Comparison of ENCODE assay signal across 10 cellular contexts in genomic region chr9:91500509-91501011, GRCh38.
DNase-seq lines count a peak whose midpoint lies in the region; ATAC-seq, FAIRE-seq and TF ChIP-seq lines count a peak whose summit lies in the region.
"Had no signal": no experiment of that assay in that cellular context is flagged by ENCODE, and none has a peak within 500 bp of the region (broad histone marks: within the 10 kb centered on the region; RNA-seq: fewer than 3 reads in every experiment).

No MANE protein-coding gene starts in this region.

- POLR2A ChIA-PET in K562 (lab: Yijun Ruan, JAX): interaction anchor here (1.5 kb wide), 1 partner anchor 12 kb away, joined by 6 read pairs; no protein-coding TSS in a partner anchor

- no peaks in the 10 kb centered on the region for H3K9me1 ChIP-seq in K562 (ENCODE audit: control insufficient read depth, insufficient read depth, low read length)

- BruUV-seq in K562 (replicated peaks; lab: Mats Ljungman, UMichigan): no TSS peak

- no peak overlapping the region for H3K4me3 ChIP-seq in K562
- H3K4me3 ChIP-seq in skeletal muscle cell (ENCODE audit: low read depth, low read length): no peak overlapping the region
- H3K4me3 ChIP-seq in upper lobe of right lung: no peak overlapping the region

- intact Hi-C loops in K562 (cut with micrococcal nuclease): no loop called here
- intact Hi-C loops in upper lobe of right lung (cut with DNase I): no loop called here

- TF ChIP-seq CTCF in K562 (IDR thresholded peaks at IDR 0.05 in 2 of 3, conservative IDR thresholded peaks at IDR 0.05 in 1 of 3; ENCODE audit: insufficient read depth in 2 of 3, low read depth in 1 of 3, low read length in 3 of 3) (no peak), upper lobe of right lung (IDR thresholded peaks at IDR 0.05) (no peak)

- no peaks in the 10 kb centered on the region for H3K36me3 ChIP-seq in K562 (ENCODE audit: control insufficient read depth, insufficient read depth, low read length)
- no peaks in the 10 kb centered on the region for H3K36me3 ChIP-seq in upper lobe of right lung

- no peaks in the 10 kb centered on the region for H4K20me1 ChIP-seq in K562 (replicated peaks; ENCODE audit: control insufficient read depth, insufficient read depth, low read length)

- CTCF ChIA-PET in K562 (lab: Yijun Ruan, JAX; ENCODE audit: low intra/inter-chr PET ratio): no interaction called here

- H3K79me2 ChIP-seq in K562 (ENCODE audit: control insufficient read depth, insufficient read depth, low read length): no peaks in the 10 kb centered on the region

- H3K9ac ChIP-seq in K562 (ENCODE audit: insufficient read depth in 1 of 2, low read depth in 2 of 2, low read length in 2 of 2): no peak overlapping the region

- TF ChIP-seq EP300 in K562 (IDR thresholded peaks at IDR 0.05; ENCODE audit: low read length): peak; percentile 50

- H3K4me1 ChIP-seq in K562 (replicated peaks in 1 of 2; ENCODE audit: control insufficient read depth in 2 of 2, insufficient read depth in 2 of 2, low read length in 2 of 2) (peaks cover 4 to 11% of the 10 kb centered on the region in 2 experiments; a peak in 3 of 5 replicates), upper lobe of right lung (no peaks in the 10 kb centered on the region)

- FAIRE-seq in K562 (lab: Jason Lieb, UNC): peak; percentile 81

- TF ChIP-seq RAD21 in K562 (CRISPR knock-in tag; conservative IDR thresholded peaks at IDR 0.05 in 1 of 2, IDR thresholded peaks at IDR 0.05 in 1 of 2): no peak

- ATAC-seq in HG03565 (IDR thresholded peaks at IDR 0.05; ENCODE audit: unreplicated experiment) (peak; percentile 57), K562 (peak; percentile 91), upper lobe of right lung (no peak), HG03045 (IDR thresholded peaks at IDR 0.05; ENCODE audit: unreplicated experiment) (no peak)

- H3K27me3 ChIP-seq in K562 (ENCODE audit: control insufficient read depth in 2 of 2, insufficient read depth in 2 of 2, low read length in 2 of 2) (peaks cover 2 to 11% of the 10 kb centered on the region in 2 experiments), upper lobe of right lung (no peaks in the 10 kb centered on the region)

- DNase-seq in activated T-cell treated with anti-CD3 and anti-CD28 coated beads, Interleukin-2, amount 50 U/mL, for 48 hours: peak; percentile 27 to 33
- no peak for DNase-seq in activated T-cell treated with anti-CD3 and anti-CD28 coated beads, Interleukin-2, amount 50 U/mL, for 1 hour
- DNase-seq in K562 (ENCODE audit: extremely low read depth in 1 of 4, low spot score in 3 of 4) (peak; percentile 40 to 66 (median 54)), skeletal muscle cell (ENCODE audit: low read depth) (peak; percentile 25), 8988T (no peak), upper lobe of right lung (no peak)
- DNase-seq: activated B cell treated with CpG ODN at 0.5 μM for 24 hours had no signal

- TF ChIP-seq POLR2A in K562 (conservative IDR thresholded peaks at IDR 0.05): no peak

- H3K9me3 ChIP-seq in K562 (replicated peaks; ENCODE audit: control insufficient read depth, insufficient read depth, low read depth, low read length) (no peaks in the 10 kb centered on the region), upper lobe of right lung (no peaks in the 10 kb centered on the region)

- peak overlapping the region; percentile 37; the same call in 1 of the 2 replicates for H3K4me2 ChIP-seq in K562 (ENCODE audit: insufficient read depth, low read length)

- peak overlapping the region; percentile 50; the same call in 1 of the 2 replicates for H2AFZ ChIP-seq in K562 (ENCODE audit: low read depth, low read length)

- H3K27ac ChIP-seq in K562 (ENCODE audit: extremely low read depth, low read depth, low read length): peak overlapping the region; percentile 47; the same call in 1 of the 3 replicates
- no peak overlapping the region for H3K27ac ChIP-seq in upper lobe of right lung
- H3K27ac ChIP-seq: C4-2B had no signal

- WGBS in K562 (ENCODE audit: insufficient coverage, low coverage, missing lambda C conversion rate): 6% methylated on average over 7 of the region's 9 CpGs

- in situ Hi-C loops in K562 (cut with MboI): no loop called here

TF ChIP-seq in K562, 482 proteins besides CTCF, POLR2A, EP300 and RAD21 (continues in another document):
- TF ChIP-seq MAFK (IDR thresholded peaks at IDR 0.05; ENCODE audit: low read length) (peak; percentile 62; the same call in 1 of the 2 replicates), NR4A1 (CRISPR knock-in tag; IDR thresholded peaks at IDR 0.05) (no peak), NR4A1 (tag; IDR thresholded peaks at IDR 0.05) (no peak), JUN (IDR thresholded peaks at IDR 0.05; ENCODE audit: borderline replicate concordance, low read depth, low read length) (peak; percentile 94), JUN (CRISPR knock-in tag; IDR thresholded peaks at IDR 0.05; ENCODE audit: borderline replicate concordance) (no peak), MEIS2 (IDR thresholded peaks at IDR 0.05; ENCODE audit: partially characterized antibody) (peak; percentile 50), ELF2 (CRISPR knock-in tag; IDR thresholded peaks at IDR 0.05) (no peak), CBFA2T2 (conservative IDR thresholded peaks at IDR 0.05) (peak; percentile 22; the same call in 1 of the 2 replicates), L3MBTL2 (IDR thresholded peaks at IDR 0.05) (peak; percentile 48; the same call in 1 of the 2 replicates), MGA (IDR thresholded peaks at IDR 0.05) (no peak; the same call in 1 of the 2 replicates), PRPF4 (IDR thresholded peaks at IDR 0.05; ENCODE audit: insufficient read depth, low read depth, low read length, poor library complexity, severe bottlenecking) (no peak)

Comparison
In these comparisons a context has a peak if more than half of its experiments do, and no peak if none do; other contexts are left out.
1. DNase-seq: peak in activated T-cell treated with anti-CD3 and anti-CD28 coated beads, Interleukin-2, amount 50 U/mL, for 48 hours (2 of 2), K562 (4 of 4) and skeletal muscle cell (single experiment); none in activated T-cell treated with anti-CD3 and anti-CD28 coated beads, Interleukin-2, amount 50 U/mL, for 1 hour (single experiment), 8988T (single experiment) and upper lobe of right lung (single experiment).
2. ATAC-seq: peak in HG03565 (single experiment) and K562 (single experiment); none in upper lobe of right lung (single experiment) and HG03045 (single experiment).